In genomic region chr12:121792607-121793500, GRCh38 we compare ENCODE assay signal across 9 cellular contexts. TPM values are rescaled to one million over a fixed set of nuclear protein-coding genes. Genes with fewer than 3 reads are reported as not detected.
DNase-seq lines count a peak whose midpoint lies in the region; ATAC-seq, FAIRE-seq and TF ChIP-seq lines count a peak whose summit lies in the region.
"Had no signal": no experiment of that assay in that cellular context is flagged by ENCODE, and none has a peak within 500 bp of the region (broad histone marks: within the 10 kb centered on the region; RNA-seq: fewer than 3 reads in every experiment).

No MANE protein-coding gene starts in this region.

- DNase-seq in GM13977 (ENCODE audit: low spot score) (peak; percentile 80), SW480 (ENCODE audit: low spot score) (peak; percentile 42), bronchial epithelial cell (ENCODE audit: low read depth) (no peak), mesothelial cell of epicardium (ENCODE audit: low spot score in 2 of 2, unreplicated experiment in 2 of 2) (no peak), upper lobe of right lung (peak; percentile 84), NCI-H1092 treated with DMSO at 0.1 percent for 48 hours (lab: John Stamatoyannopoulos, UW) (no peak), NCI-H2081 treated with DMSO at 0.1 percent for 48 hours (lab: John Stamatoyannopoulos, UW) (no peak)

- H3K4me3 Mint-ChIP-seq in mesothelial cell of epicardium: peak overlapping the region; percentile 69

- FAIRE-seq in bronchial epithelial cell (lab: Jason Lieb, UNC): no peak
- FAIRE-seq: TTC549 had no signal

- peaks cover 39% of the 10 kb centered on the region for H3K4me1 Mint-ChIP-seq in mesothelial cell of epicardium

- H3K4me3 ChIP-seq in bronchial epithelial cell (ENCODE audit: low read depth, low read length) (peak overlapping the region; percentile 50), upper lobe of right lung (peak overlapping the region; percentile 66)

- no peaks in the 10 kb centered on the region for H3K9me3 ChIP-seq in upper lobe of right lung

- H3K4me1 ChIP-seq in upper lobe of right lung: peaks cover 84% of the 10 kb centered on the region

- peak overlapping the region; percentile 80 for H3K27ac ChIP-seq in upper lobe of right lung

- H3K27ac Mint-ChIP-seq in mesothelial cell of epicardium: peak overlapping the region; percentile 89

- ATAC-seq in upper lobe of right lung (peak; percentile 15), HG03442 (IDR thresholded peaks at IDR 0.05; ENCODE audit: unreplicated experiment) (no peak)

- no peaks in the 10 kb centered on the region for H3K9me3 Mint-ChIP-seq in mesothelial cell of epicardium

- TF ChIP-seq CTCF in GM13977 (IDR thresholded peaks at IDR 0.05; ENCODE audit: extremely low read depth, insufficient read depth, missing control alignments) (peak; percentile 26), bronchial epithelial cell (IDR thresholded peaks at IDR 0.05; ENCODE audit: insufficient read depth, low read length, severe bottlenecking) (peak; percentile 8), mesothelial cell of epicardium (IDR thresholded peaks at IDR 0.05; ENCODE audit: unreplicated experiment) (no peak), upper lobe of right lung (IDR thresholded peaks at IDR 0.05) (no peak)

- peaks cover 5% of the 10 kb centered on the region for H3K36me3 Mint-ChIP-seq in mesothelial cell of epicardium

- intact Hi-C loops in upper lobe of right lung (cut with DNase I): no loop called here

- H3K27me3 Mint-ChIP-seq in mesothelial cell of epicardium (ENCODE audit: low read depth): no peaks in the 10 kb centered on the region

- no peaks in the 10 kb centered on the region for H3K27me3 ChIP-seq in bronchial epithelial cell (ENCODE audit: control insufficient read depth, insufficient read depth, low read length)
- no peaks in the 10 kb centered on the region for H3K27me3 ChIP-seq in upper lobe of right lung

- in situ Hi-C loops in GM13977 (cut with MboI; ENCODE audit: low pct_unique_long_range_greater_than_20kb, low sequenced_read_pairs, unreplicated experiment): no loop called here

- H3K36me3 ChIP-seq in bronchial epithelial cell (ENCODE audit: control insufficient read depth, insufficient read depth, low read length) (peaks cover 9% of the 10 kb centered on the region), upper lobe of right lung (peaks cover 17% of the 10 kb centered on the region)

RNA-seq across cellular contexts. Expression of gene RHOF, which starts 0.6 kb away (rescaled TPM):
- total RNA-seq in bronchial epithelial cell: 15.5 and 27.7 TPM in 2 replicates
- 33.0 to 37.8 TPM (median 33.8 TPM) in 3 replicates for total RNA-seq in mesothelial cell of epicardium
- 41.0 TPM for total RNA-seq in upper lobe of right lung

RNA-seq across cellular contexts. Expression of gene SETD1B, which starts 11.0 kb away (rescaled TPM):
- total RNA-seq in bronchial epithelial cell: 1.8 and 2.2 TPM in 2 replicates
- 26.5 to 27.2 TPM (median 26.8 TPM) in 3 replicates for total RNA-seq in mesothelial cell of epicardium
- total RNA-seq in upper lobe of right lung: 18.4 TPM

Comparison
In these comparisons a context has a peak if more than half of its experiments do, and no peak if none do; other contexts are left out.
1. DNase-seq: peak in GM13977 (single experiment), SW480 (single experiment) and upper lobe of right lung (single experiment); none in bronchial epithelial cell (single experiment), mesothelial cell of epicardium (0 of 2), NCI-H1092 treated with DMSO at 0.1 percent for 48 hours (single experiment) and NCI-H2081 treated with DMSO at 0.1 percent for 48 hours (single experiment).
2. CTCF ChIP-seq: peak in GM13977 (single experiment) and bronchial epithelial cell (single experiment); none in mesothelial cell of epicardium (single experiment) and upper lobe of right lung (single experiment).